Comparison of ENCODE assay signal across 21 cellular contexts in the genomic region with DNA sequence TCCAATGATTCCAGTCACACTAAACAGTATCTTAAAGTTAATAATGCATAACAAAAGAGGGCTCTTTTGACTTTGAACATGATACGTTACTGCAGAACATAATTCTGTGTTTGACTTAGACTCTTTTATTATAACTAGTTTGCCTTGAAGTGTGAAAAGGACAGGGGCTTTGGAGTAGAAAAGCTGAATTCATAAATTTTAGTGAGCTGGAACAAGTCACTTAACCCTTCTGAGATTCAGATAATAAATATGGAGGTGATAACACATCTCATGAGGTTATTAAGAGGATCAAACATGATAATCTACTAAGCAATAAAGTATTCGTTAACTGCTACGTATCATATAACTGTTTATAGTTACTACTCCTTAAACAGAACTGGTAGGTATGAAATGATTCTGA.
"Had no signal": no experiment of that assay in that cellular context is flagged by ENCODE, and none has a peak within 500 bp of the region (broad histone marks: within the 10 kb centered on the region; RNA-seq: fewer than 3 reads in every experiment).

No MANE protein-coding gene starts in this region.

- H3K27me3 Mint-ChIP-seq: activated CD4-positive, alpha-beta memory T cell treated with anti-CD3 and anti-CD28 coated beads for 36 hours; activated naive CD8-positive, alpha-beta T cell treated with anti-CD3 and anti-CD28 coated beads, Interleukin-2, amount 10 ng/mL, durations not matched to agents 7 days and 5 days; naive thymus-derived CD4-positive, alpha-beta T cell had no signal

- ATAC-seq: gastrocnemius medialis; naive thymus-derived CD4-positive, alpha-beta T cell; upper lobe of right lung had no signal

- H3K36me3 Mint-ChIP-seq: neural progenitor cell had no signal

- H3K9me3 Mint-ChIP-seq: activated CD4-positive, alpha-beta memory T cell treated with anti-CD3 and anti-CD28 coated beads for 36 hours; activated naive CD4-positive, alpha-beta T cell treated with anti-CD3 and anti-CD28 coated beads for 36 hours; activated naive CD8-positive, alpha-beta T cell treated with anti-CD3 and anti-CD28 coated beads, Interleukin-2, amount 10 ng/mL, durations not matched to agents 7 days and 5 days; endodermal cell; naive thymus-derived CD4-positive, alpha-beta T cell; neural progenitor cell; T-helper 1 cell treated with Interleukin-12 subunit alpha and Interleukin-12 subunit beta and Interleukin-4 antibody, amounts not matched to agents 30 μg/mL and 1 μg/mL, for 36 hours had no signal

- H3K36me3 ChIP-seq: neural progenitor cell had no signal

- H3K27ac Mint-ChIP-seq: activated CD4-positive, alpha-beta memory T cell treated with anti-CD3 and anti-CD28 coated beads for 36 hours; activated naive CD4-positive, alpha-beta T cell treated with anti-CD3 and anti-CD28 coated beads for 36 hours; activated naive CD8-positive, alpha-beta T cell treated with anti-CD3 and anti-CD28 coated beads, Interleukin-2, amount 10 ng/mL, durations not matched to agents 7 days and 5 days; endodermal cell; naive thymus-derived CD4-positive, alpha-beta T cell; neural progenitor cell; T-helper 1 cell treated with Interleukin-12 subunit alpha and Interleukin-12 subunit beta and Interleukin-4 antibody, amounts not matched to agents 30 μg/mL and 1 μg/mL, for 36 hours had no signal

- H3K9me3 ChIP-seq: esophagus squamous epithelium, gastrocnemius medialis, upper lobe of right lung had no signal

- DNase-seq: activated CD4-positive, alpha-beta memory T cell treated with anti-CD3 and anti-CD28 coated beads for 36 hours; activated CD4-positive, alpha-beta T cell treated with anti-CD3 and anti-CD28 coated beads for 48 hours; activated effector memory CD4-positive, alpha-beta T cell treated with Interleukin-2 at 50 U/mL for 16 hours; activated naive CD4-positive, alpha-beta T cell treated with anti-CD3 and anti-CD28 coated beads for 36 hours; activated naive CD8-positive, alpha-beta T cell treated with anti-CD3 and anti-CD28 coated beads, Interleukin-2, amount 10 ng/mL, durations not matched to agents 7 days and 5 days; activated T-cell treated with anti-CD3 and anti-CD28 coated beads, Interleukin-2, amount 50 U/mL, for 48 hours; amniotic stem cell; cerebellar nuclear complex; endodermal cell; esophagus squamous epithelium; gastrocnemius medialis; naive thymus-derived CD4-positive, alpha-beta T cell; posterior cingulate gyrus; retina; stimulated activated CD4-positive, alpha-beta T cell treated with anti-CD3 and anti-CD28 coated beads, Interleukin-4, amount 100 ng/mL, for 24 hours; stimulated activated naive CD4-positive, alpha-beta T cell treated with Interleukin-2 at 50 U/mL for 16 hours; upper lobe of right lung had no signal

- H3K4me3 ChIP-seq: coronary artery, esophagus squamous epithelium, gastrocnemius medialis, lung, neural progenitor cell, upper lobe of right lung had no signal

- H3K4me3 Mint-ChIP-seq: activated CD4-positive, alpha-beta memory T cell treated with anti-CD3 and anti-CD28 coated beads for 36 hours; activated naive CD4-positive, alpha-beta T cell treated with anti-CD3 and anti-CD28 coated beads for 36 hours; activated naive CD8-positive, alpha-beta T cell treated with anti-CD3 and anti-CD28 coated beads, Interleukin-2, amount 10 ng/mL, durations not matched to agents 7 days and 5 days; endodermal cell; naive thymus-derived CD4-positive, alpha-beta T cell; neural progenitor cell; T-helper 1 cell treated with Interleukin-12 subunit alpha and Interleukin-12 subunit beta and Interleukin-4 antibody, amounts not matched to agents 30 μg/mL and 1 μg/mL, for 36 hours had no signal

- H3K27ac ChIP-seq: coronary artery, esophagus squamous epithelium, gastrocnemius medialis, neural progenitor cell, upper lobe of right lung had no signal

- H3K27me3 ChIP-seq: esophagus squamous epithelium, gastrocnemius medialis, neural progenitor cell, upper lobe of right lung had no signal
